In genomic region chrX:87732133-87732532, GRCh38 we compare ENCODE assay signal across 20 cellular contexts.
"Had no signal": no experiment of that assay in that cellular context is flagged by ENCODE, and none has a peak within 500 bp of the region (broad histone marks: within the 10 kb centered on the region; RNA-seq: fewer than 3 reads in every experiment).

No MANE protein-coding gene starts in this region.

- H3K4me1 Mint-ChIP-seq: naive thymus-derived CD8-positive, alpha-beta T cell; neural crest cell had no signal

- H3K4me1 ChIP-seq: esophagus muscularis mucosa, right atrium auricular region, sigmoid colon, stomach, transverse colon had no signal

- FAIRE-seq: islet of Langerhans had no signal

- H3K4me3 ChIP-seq: esophagus muscularis mucosa, mucosa of descending colon, ovary, right atrium auricular region, sigmoid colon, skin epidermis, stomach, thoracic aorta, transverse colon had no signal

- H3K9me3 Mint-ChIP-seq: neural crest cell had no signal

- H3K27me3 Mint-ChIP-seq: naive thymus-derived CD8-positive, alpha-beta T cell had no signal

- H3K36me3 ChIP-seq: esophagus muscularis mucosa, ovary, right atrium auricular region, sigmoid colon, stomach, thoracic aorta, transverse colon had no signal

- H3K36me3 Mint-ChIP-seq: naive thymus-derived CD8-positive, alpha-beta T cell had no signal

- DNase-seq: effector memory CD4-positive, alpha-beta T cell; foreskin fibroblast; mammary epithelial cell; mucosa of descending colon; naive thymus-derived CD8-positive, alpha-beta T cell; ovary; sigmoid colon; stimulated activated CD4-positive, alpha-beta T cell treated with anti-CD3 and anti-CD28 coated beads, Interleukin-2, amount 100 ng/mL, for 24 hours; stimulated activated naive CD4-positive, alpha-beta T cell; stomach; substantia nigra; transverse colon had no signal

- H3K9me3 ChIP-seq: esophagus muscularis mucosa, mucosa of descending colon, ovary, right atrium auricular region, sigmoid colon, stomach, thoracic aorta, transverse colon had no signal

- H3K27ac Mint-ChIP-seq: naive thymus-derived CD8-positive, alpha-beta T cell had no signal

- H3K4me3 Mint-ChIP-seq: naive thymus-derived CD8-positive, alpha-beta T cell; neural crest cell had no signal

- H3K27me3 ChIP-seq: esophagus muscularis mucosa, ovary, right atrium auricular region, sigmoid colon, stomach, transverse colon had no signal

- H3K27ac ChIP-seq: epithelial cell of prostate, esophagus muscularis mucosa, ovary, right atrium auricular region, sigmoid colon, skin epidermis, stomach, thoracic aorta, transverse colon had no signal

- ATAC-seq: left lobe of liver; mucosa of descending colon; naive thymus-derived CD8-positive, alpha-beta T cell had no signal
